8 cellular contexts compared by ENCODE assay signal in the genomic region with DNA sequence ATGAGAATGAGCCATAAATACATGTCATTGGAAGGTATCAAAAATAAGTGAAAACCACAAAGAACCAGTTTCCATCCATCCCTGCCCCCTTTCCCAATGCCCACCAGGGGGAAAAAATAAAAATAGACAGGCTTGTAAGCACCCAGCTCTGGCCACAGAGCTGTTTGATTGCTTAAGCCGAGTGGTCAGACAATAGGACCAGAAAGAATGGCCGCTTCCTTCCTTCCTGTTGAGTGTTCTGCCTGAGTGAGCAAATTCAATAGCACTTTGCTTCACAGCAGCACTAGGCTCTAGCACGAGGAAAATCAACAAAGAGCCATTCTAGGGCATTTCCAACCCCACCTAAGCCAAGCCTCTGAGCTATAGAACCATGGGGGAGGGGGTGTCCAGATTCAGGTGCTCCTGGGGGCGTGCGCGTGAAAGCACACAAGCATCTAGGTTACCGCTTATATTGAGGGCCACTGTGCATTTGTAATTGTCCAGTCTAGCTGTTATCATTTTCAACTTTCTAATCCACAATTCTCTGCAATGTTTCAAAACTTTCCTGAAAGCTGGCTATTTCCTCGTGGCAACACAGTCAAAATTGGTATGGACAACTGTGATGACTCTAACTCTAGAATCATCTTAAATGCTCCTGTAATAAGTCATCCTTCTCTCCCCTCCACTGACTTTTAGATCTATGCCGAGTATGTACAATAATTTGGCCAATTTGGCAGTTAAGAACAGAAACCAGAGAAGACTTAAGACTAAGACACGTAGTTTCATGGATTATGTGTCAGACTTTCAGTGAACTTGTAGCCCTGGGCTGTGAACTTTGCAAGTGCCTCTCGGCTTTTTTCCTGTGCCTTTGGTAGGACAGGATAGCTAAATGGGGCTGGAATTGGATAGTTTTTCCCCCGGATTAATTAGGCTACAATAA.
DNase-seq lines count a peak whose midpoint lies in the region; ATAC-seq and TF ChIP-seq lines count a peak whose summit lies in the region.

No MANE protein-coding gene starts in this region.

- H3K36me3 ChIP-seq in GM23248 (ENCODE audit: low read depth), result no peaks in the 10 kb centered on the region
- H3K36me3 ChIP-seq in esophagus muscularis mucosa, result no peaks in the 10 kb centered on the region

- H3K4me1 ChIP-seq in GM23248 (ENCODE audit: insufficient read depth) (0 out of 2 replicates have a peak, but pooled peaks cover 4% of the 10 kb centered on the region), esophagus muscularis mucosa (peaks cover 0 to 5% (median 0%) of the 10 kb centered on the region in 4 donors)

- no peaks in the 10 kb centered on the region for H3K9me2 ChIP-seq in GM23248 (ENCODE audit: insufficient read depth)

- DNase-seq in GM23248, result peak; percentile 27
- DNase-seq in NCI-H748 treated with DMSO at 0.1 percent for 48 hours (lab: John Stamatoyannopoulos, UW), result peak; percentile 97
- DNase-seq in esophagus muscularis mucosa (ENCODE audit: extremely low spot score), result peak; percentile 50
- DNase-seq in occipital lobe (lab: John Stamatoyannopoulos, UW), result peak; percentile 4
- DNase-seq in NCI-H446 (lab: John Stamatoyannopoulos, UW), result no peak
- DNase-seq in activated naive CD4-positive, alpha-beta T cell treated with Interleukin-2 at 50 U/mL for 16 hours, result no peak

- H3K27me3 ChIP-seq in GM23248 (replicated peaks; ENCODE audit: insufficient read depth), result no peaks in the 10 kb centered on the region
- no peaks in the 10 kb centered on the region for H3K27me3 ChIP-seq in esophagus muscularis mucosa

- H3K4me3 ChIP-seq in GM23248 (no peak overlapping the region), esophagus muscularis mucosa (no peak overlapping the region)

- WGBS in GM23248 (ENCODE audit: low coverage in 1 of 2, low lambda C conversion rate in 2 of 2, missing lambda C conversion rate in 2 of 2), 2 experiments, result 80% methylated on average over 12 of the region's 12 CpGs
- 81% methylated on average over 12 of the region's 12 CpGs for WGBS in esophagus muscularis mucosa

- no peaks in the 10 kb centered on the region for H3F3A ChIP-seq in GM23248 (ENCODE audit: insufficient read depth)

- in situ Hi-C loops in GM23248 (cut with MboI), result no loop called here

- intact Hi-C loops in esophagus muscularis mucosa (cut with DNase I), result no loop called here

- no peak for TF ChIP-seq POLR2A in esophagus muscularis mucosa (IDR thresholded peaks at IDR 0.05; ENCODE audit: low read depth)

- no peak overlapping the region for H2AFZ ChIP-seq in GM23248

- H3K27ac ChIP-seq in GM23248, result no peak overlapping the region
- H3K27ac ChIP-seq in esophagus muscularis mucosa (replicated peaks in 1 of 4), result no peak overlapping the region

- TF ChIP-seq EP300 in esophagus muscularis mucosa (IDR thresholded peaks at IDR 0.05), result no peak

- H4K20me1 ChIP-seq in GM23248 (ENCODE audit: insufficient read depth), result no peaks in the 10 kb centered on the region

- no peak overlapping the region for H3K9ac ChIP-seq in GM23248

- H3K9me3 ChIP-seq in GM23248 (ENCODE audit: low read depth) (no peaks in the 10 kb centered on the region), esophagus muscularis mucosa (peaks cover 0 to 1% (median 0%) of the 10 kb centered on the region in 4 donors)

- H3K4me2 ChIP-seq in GM23248 (ENCODE audit: unreplicated experiment), result no peak overlapping the region

- no peak for TF ChIP-seq CTCF in esophagus muscularis mucosa (IDR thresholded peaks at IDR 0.05)

- ATAC-seq in GM18520 (IDR thresholded peaks at IDR 0.05; ENCODE audit: unreplicated experiment) (no peak), GM21529 (IDR thresholded peaks at IDR 0.05; ENCODE audit: unreplicated experiment) (no peak)

- H3K79me2 ChIP-seq in GM23248 (ENCODE audit: insufficient read depth), result no peaks in the 10 kb centered on the region

Comparison
In these comparisons a context has a peak if more than half of its experiments do, and no peak if none do; other contexts are left out.
1. DNase-seq: peak in GM23248 (single experiment), NCI-H748 treated with DMSO at 0.1 percent for 48 hours (single experiment), esophagus muscularis mucosa (single experiment) and occipital lobe (single experiment); none in NCI-H446 (0 of 2) and activated naive CD4-positive, alpha-beta T cell treated with Interleukin-2 at 50 U/mL for 16 hours (single experiment).